31 cellular contexts compared by ENCODE assay signal in genomic region chr11:72231396-72232259, GRCh38. TPM values are rescaled to one million over a fixed set of nuclear protein-coding genes. Genes with fewer than 3 reads are reported as not detected.
DNase-seq lines count a peak whose midpoint lies in the region; ATAC-seq and TF ChIP-seq lines count a peak whose summit lies in the region.
"Had no signal": no experiment of that assay in that cellular context is flagged by ENCODE, and none has a peak within 500 bp of the region (broad histone marks: within the 10 kb centered on the region; RNA-seq: fewer than 3 reads in every experiment).

No MANE protein-coding gene starts in this region.

- H3K9me3 Mint-ChIP-seq in neural progenitor cell: no peaks in the 10 kb centered on the region
- H3K9me3 Mint-ChIP-seq: activated T-helper 17 cell treated with anti-CD3 and anti-CD28 coated beads, Interleukin-2, amount 50 U/mL, for 72 hours; central memory CD8-positive, alpha-beta T cell; naive thymus-derived CD8-positive, alpha-beta T cell; stimulated activated memory B cell treated with anti-CD40 and anti-IgM and Interleukin-4, amounts not matched to agents 10 μg/mL and 1 μg/mL and 100 μg/mL, for 72 hours had no signal

- H2BK120ac ChIP-seq in IMR-90 (ENCODE audit: low read depth, low read length): no peak overlapping the region

- no peak overlapping the region for H2BK5ac ChIP-seq in IMR-90 (ENCODE audit: low read depth, low read length, poor library complexity, severe bottlenecking)

- peaks cover under 1% of the 10 kb centered on the region; the same call in 1 of the 2 replicates for H3K9me1 ChIP-seq in IMR-90 (ENCODE audit: insufficient read depth, low read length)

- H3F3A ChIP-seq in neural progenitor cell (ENCODE audit: low read depth): peaks cover 5% of the 10 kb centered on the region

- POLR2A ChIA-PET in IMR-90 (lab: Charles Lee; ENCODE audit: unreplicated experiment): no interaction called here

- H3K79me1 ChIP-seq in IMR-90 (ENCODE audit: low read depth in 1 of 2, low read length in 2 of 2): peaks cover 18 to 71% of the 10 kb centered on the region in 2 experiments

- H3K4me3 Mint-ChIP-seq in neural progenitor cell: no peak overlapping the region
- H3K4me3 Mint-ChIP-seq: activated naive CD8-positive, alpha-beta T cell; activated T-helper 17 cell treated with anti-CD3 and anti-CD28 coated beads, Interleukin-2, amount 50 U/mL, for 72 hours; central memory CD8-positive, alpha-beta T cell; naive thymus-derived CD8-positive, alpha-beta T cell; stimulated activated memory B cell treated with anti-CD40 and anti-IgM and Interleukin-4, amounts not matched to agents 10 μg/mL and 1 μg/mL and 100 μg/mL, for 72 hours had no signal

- peaks cover 73% of the 10 kb centered on the region for H4K20me1 ChIP-seq in IMR-90 (ENCODE audit: insufficient read depth, low read length)
- peaks cover 7% of the 10 kb centered on the region for H4K20me1 ChIP-seq in neural progenitor cell (ENCODE audit: low read depth)

- H2AFZ ChIP-seq in IMR-90 (replicated peaks; ENCODE audit: low read length, poor library complexity) (no peak overlapping the region), neural progenitor cell (replicated peaks) (no peak overlapping the region)
- H2AFZ ChIP-seq: PC-9 had no signal

- H3K36me3 ChIP-seq in IMR-90 (ENCODE audit: control insufficient read depth, insufficient read depth, low read length) (peaks cover 91% of the 10 kb centered on the region), upper lobe of right lung (peaks cover 83% of the 10 kb centered on the region), neural progenitor cell (no peaks in the 10 kb centered on the region)
- H3K36me3 ChIP-seq: uterus had no signal

- WGBS in IMR-90 (ENCODE audit: extremely low coverage in 2 of 2, insufficient read length in 1 of 2), 2 experiments: 97% methylated on average over 4 of the region's 9 CpGs; no CpG with 5 or more reads in 1 of the 2 experiments
- 71% methylated on average over 9 of the region's 9 CpGs for WGBS in right cardiac atrium

- H2BK20ac ChIP-seq in IMR-90 (ENCODE audit: low read depth, low read length): no peak overlapping the region

- no peak for TF ChIP-seq POLR2A in IMR-90 (IDR thresholded peaks at IDR 0.05; ENCODE audit: low read depth, low read length)

- H3K9ac ChIP-seq in IMR-90 (ENCODE audit: low read depth, low read length) (no peak overlapping the region), neural progenitor cell (no peak overlapping the region)

- H3K27me3 ChIP-seq in IMR-90 (ENCODE audit: control insufficient read depth, insufficient read depth, low read length) (no peaks in the 10 kb centered on the region), right cardiac atrium (ENCODE audit: control insufficient read depth, insufficient read depth) (no peaks in the 10 kb centered on the region), upper lobe of right lung (no peaks in the 10 kb centered on the region), neural progenitor cell (no peaks in the 10 kb centered on the region)
- H3K27me3 ChIP-seq: ascending aorta, suprapubic skin, uterus had no signal

- H2BK15ac ChIP-seq in IMR-90 (ENCODE audit: low read depth, low read length): no peak overlapping the region

- H3K9me3 ChIP-seq in IMR-90 (ENCODE audit: control insufficient read depth, insufficient read depth, low read length) (no peaks in the 10 kb centered on the region), right cardiac atrium (ENCODE audit: control insufficient read depth, low read length) (no peaks in the 10 kb centered on the region), upper lobe of right lung (no peaks in the 10 kb centered on the region), neural progenitor cell (ENCODE audit: low read depth) (no peaks in the 10 kb centered on the region)
- H3K9me3 ChIP-seq: ascending aorta, Caco-2, suprapubic skin, uterus had no signal

- TF ChIP-seq CTCF in IMR-90 (conservative IDR thresholded peaks at IDR 0.05; ENCODE audit: low read depth, low read length): no peak
- no peak for TF ChIP-seq CTCF in upper lobe of right lung (IDR thresholded peaks at IDR 0.05)
- TF ChIP-seq CTCF in neural progenitor cell (IDR thresholded peaks at IDR 0.05): no peak

- H3K4me1 ChIP-seq in IMR-90 (ENCODE audit: control insufficient read depth, insufficient read depth, low read length) (peaks cover 2% of the 10 kb centered on the region; the same call in 1 of the 2 replicates), right cardiac atrium (ENCODE audit: control insufficient read depth, insufficient read depth, low read length) (no peaks in the 10 kb centered on the region), upper lobe of right lung (no peaks in the 10 kb centered on the region), neural progenitor cell (no peaks in the 10 kb centered on the region)
- H3K4me1 ChIP-seq: uterus had no signal

- CTCF ChIA-PET in IMR-90 (lab: Yijun Ruan, JAX): no interaction called here

- dilution Hi-C loops in IMR-90 (cut with HindIII; ENCODE audit: low sequenced_read_pairs, unreplicated experiment): no loop called here

- no peak overlapping the region for H3K56ac ChIP-seq in IMR-90 (ENCODE audit: extremely low read depth, insufficient read depth, low read length)

- no peak overlapping the region for H4K5ac ChIP-seq in IMR-90 (ENCODE audit: low read depth, low read length)

- intact Hi-C loops in Right ventricle myocardium superior (cut with DNase I): no loop called here
- intact Hi-C loops in cardiac septum (cut with DNase I): no loop called here
- intact Hi-C loops in IMR-90 (cut with micrococcal nuclease): no loop called here
- intact Hi-C loops in right cardiac atrium (cut with DNase I): no loop called here
- intact Hi-C loops in upper lobe of right lung (cut with DNase I): no loop called here

- H3K27ac Mint-ChIP-seq in neural progenitor cell: no peak overlapping the region
- H3K27ac Mint-ChIP-seq: activated naive CD8-positive, alpha-beta T cell; activated T-helper 17 cell treated with anti-CD3 and anti-CD28 coated beads, Interleukin-2, amount 50 U/mL, for 72 hours; stimulated activated memory B cell treated with anti-CD40 and anti-IgM and Interleukin-4, amounts not matched to agents 10 μg/mL and 1 μg/mL and 100 μg/mL, for 72 hours had no signal

- no peak overlapping the region for H3K4me2 ChIP-seq in IMR-90 (ENCODE audit: low read depth, low read length)
- no peak overlapping the region for H3K4me2 ChIP-seq in neural progenitor cell
- H3K4me2 ChIP-seq: PC-9 had no signal

- BruUV-seq in IMR-90 (replicated peaks; lab: Mats Ljungman, UMichigan): no TSS peak

- H3K18ac ChIP-seq in IMR-90 (ENCODE audit: low read depth, low read length): no peak overlapping the region

- H3K23ac ChIP-seq in IMR-90 (ENCODE audit: low read depth, low read length): no peak overlapping the region

- H3K14ac ChIP-seq in IMR-90 (replicated peaks; ENCODE audit: low read depth, low read length): no peak overlapping the region

- DNase-seq in Right ventricle myocardium superior (peak; percentile 77), cardiac septum (ENCODE audit: low spot score) (no peak), IMR-90 (no peak), right cardiac atrium (peak; percentile 47 to 88 (median 87)), upper lobe of right lung (peak; percentile 41), NCI-H510A treated with DMSO at 0.1 percent for 48 hours (lab: John Stamatoyannopoulos, UW) (no peak), neural progenitor cell (ENCODE audit: low spot score) (no peak), Kasumi-1 (lab: John Stamatoyannopoulos, UW) (no peak)
- DNase-seq: activated CD4-positive, alpha-beta T cell treated with anti-CD3 and anti-CD28 coated beads, Interleukin-2, amount 50 U/mL, for 1 hour; DMS79 treated with DMSO at 0.1 percent for 48 hours; GF-D8; NCI-H1048; NCI-H1694 treated with DMSO at 0.1 percent for 48 hours; NK-92 treated with Interleukin-12 subunit alpha and Interleukin-12 subunit beta, amount 100 ng/mL, for 24 hours; PC-9; retina; SHP77; stimulated activated CD4-positive, alpha-beta T cell treated with anti-CD3 and anti-CD28 coated beads, Interleukin-2, amount 100 ng/mL, for 48 hours; uterus had no signal

- peaks cover 40% of the 10 kb centered on the region for H3K36me3 Mint-ChIP-seq in neural progenitor cell
- H3K36me3 Mint-ChIP-seq: activated naive CD8-positive, alpha-beta T cell had no signal

- in situ Hi-C loops in IMR-90 (cut with MboI; ENCODE audit: low sequenced_read_pairs): no loop called here

- ATAC-seq in Right ventricle myocardium superior (ENCODE audit: poor library complexity) (peak; percentile 71), IMR-90 (ENCODE audit: low read depth) (no peak), right cardiac atrium (peak; percentile 9 to 29), upper lobe of right lung (no peak)
- ATAC-seq: activated T-helper 17 cell treated with anti-CD3 and anti-CD28 coated beads, Interleukin-2, amount 50 U/mL, for 72 hours; naive thymus-derived CD8-positive, alpha-beta T cell; stimulated activated memory B cell treated with anti-CD40 and anti-IgM and Interleukin-4, amounts not matched to agents 10 μg/mL and 1 μg/mL and 100 μg/mL, for 72 hours had no signal

- peak overlapping the region; percentile 20 for H2AK9ac ChIP-seq in IMR-90 (replicated peaks; ENCODE audit: low read depth, low read length, poor library complexity)

- no peak overlapping the region for H2AK5ac ChIP-seq in IMR-90 (ENCODE audit: low read depth, low read length)

- no peak overlapping the region for H4K91ac ChIP-seq in IMR-90 (ENCODE audit: insufficient read depth, low read depth, low read length)

- no peak overlapping the region for H3K4me3 ChIP-seq in IMR-90 (ENCODE audit: insufficient read depth, low read depth, low read length)
- no peak overlapping the region for H3K4me3 ChIP-seq in right cardiac atrium (ENCODE audit: low read length)
- H3K4me3 ChIP-seq in upper lobe of right lung: no peak overlapping the region
- no peak overlapping the region for H3K4me3 ChIP-seq in neural progenitor cell
- H3K4me3 ChIP-seq: ascending aorta, PC-9, suprapubic skin, uterus had no signal

- peaks cover 7% of the 10 kb centered on the region for H3K79me2 ChIP-seq in neural progenitor cell (ENCODE audit: low read depth)

- H3K4me1 Mint-ChIP-seq in neural progenitor cell: peaks cover 7% of the 10 kb centered on the region

- no peak overlapping the region for H3K4ac ChIP-seq in IMR-90 (ENCODE audit: low read depth, low read length)

- no peak overlapping the region for H4K8ac ChIP-seq in IMR-90 (ENCODE audit: low read depth in 2 of 2, low read length in 2 of 2)

- peaks cover 2% of the 10 kb centered on the region for H3K27me3 Mint-ChIP-seq in neural progenitor cell (ENCODE audit: insufficient read depth, low read depth)
- H3K27me3 Mint-ChIP-seq: activated naive CD8-positive, alpha-beta T cell; activated T-helper 17 cell treated with anti-CD3 and anti-CD28 coated beads, Interleukin-2, amount 50 U/mL, for 72 hours; central memory CD8-positive, alpha-beta T cell; naive thymus-derived CD8-positive, alpha-beta T cell; stimulated activated memory B cell treated with anti-CD40 and anti-IgM and Interleukin-4, amounts not matched to agents 10 μg/mL and 1 μg/mL and 100 μg/mL, for 72 hours had no signal

- no peak overlapping the region for H3K27ac ChIP-seq in IMR-90 (ENCODE audit: insufficient read depth, low read length)
- H3K27ac ChIP-seq in right cardiac atrium (ENCODE audit: low read length): no peak overlapping the region
- H3K27ac ChIP-seq in upper lobe of right lung: no peak overlapping the region
- no peak overlapping the region for H3K27ac ChIP-seq in neural progenitor cell
- H3K27ac ChIP-seq: ascending aorta, C4-2B, PC-9, suprapubic skin, uterus had no signal

- TF ChIP-seq RAD21 in IMR-90 (IDR thresholded peaks at IDR 0.05; ENCODE audit: low read length): no peak

RNA-seq across cellular contexts. Expression of gene INPPL1, which starts 7.1 kb away (rescaled TPM):
- 133 TPM for total RNA-seq in Right ventricle myocardium superior
- total RNA-seq in cardiac septum: 132 TPM
- 26.9 and 27.4 TPM in 2 replicates for total RNA-seq in IMR-90 (2012; rRNA removed)
- 105 and 120 TPM in 2 replicates for polyA plus RNA-seq in IMR-90 (2012; rRNA removed)
- 22.4 and 46.8 TPM in 2 replicates for polyA plus RNA-seq in IMR-90 (2012; cell fraction: cytosol; rRNA removed)
- polyA plus RNA-seq in IMR-90 (2012; cell fraction: nucleus; rRNA removed; ENCODE audit: low replicate concordance): 826 and 1,150 TPM in 2 replicates
- total RNA-seq in right cardiac atrium: 100 to 1,000 TPM; 107 to 149 (median 125) TPM
- 79.2 TPM for polyA plus RNA-seq in right cardiac atrium
- 146 TPM for total RNA-seq in upper lobe of right lung
- total RNA-seq in neural progenitor cell (ENCODE audit: low replicate concordance): 30.8 and 64.8 TPM in 2 replicates

RNA-seq across cellular contexts. Expression of gene PHOX2A, which starts 12.3 kb away (rescaled TPM):
- total RNA-seq in Right ventricle myocardium superior (not detected), cardiac septum (not detected), IMR-90 (2012; rRNA removed) (not detected in 2 replicates), right cardiac atrium (not detected), upper lobe of right lung (not detected), neural progenitor cell (ENCODE audit: low replicate concordance) (not detected in 2 replicates)
- polyA plus RNA-seq in IMR-90 (2012; rRNA removed) (not detected in 2 replicates), right cardiac atrium (0.18 TPM)
- not detected in 2 replicates for polyA plus RNA-seq in IMR-90 (2012; cell fraction: cytosol; rRNA removed)
- not detected in 2 replicates for polyA plus RNA-seq in IMR-90 (2012; cell fraction: nucleus; rRNA removed; ENCODE audit: low replicate concordance)
- total RNA-seq: activated T-helper 17 cell treated with anti-CD3 and anti-CD28 coated beads, Interleukin-2, amount 50 U/mL, for 72 hours; ascending aorta; Caco-2; liver; naive thymus-derived CD8-positive, alpha-beta T cell; NCI-H460; osteocyte; PC-9; suprapubic skin; uterus had no signal
- polyA plus RNA-seq: liver; naive thymus-derived CD8-positive, alpha-beta T cell had no signal

RNA-seq across cellular contexts. Expression of gene FOLR2, which starts 15.0 kb away (rescaled TPM):
- total RNA-seq in Right ventricle myocardium superior (27.1 TPM), cardiac septum (11.7 TPM), IMR-90 (2012; rRNA removed) (not detected in 2 replicates), right cardiac atrium (10 to 100 TPM; 29.8 to 41.2 (median 38.7) TPM), upper lobe of right lung (22.8 TPM), neural progenitor cell (ENCODE audit: low replicate concordance) (not detected in 2 replicates)
- polyA plus RNA-seq in IMR-90 (2012; rRNA removed) (not detected in 2 replicates), right cardiac atrium (11.9 TPM)
- not detected in 2 replicates for polyA plus RNA-seq in IMR-90 (2012; cell fraction: cytosol; rRNA removed)
- polyA plus RNA-seq in IMR-90 (2012; cell fraction: nucleus; rRNA removed; ENCODE audit: low replicate concordance): not detected in 2 replicates
- total RNA-seq: activated T-helper 17 cell treated with anti-CD3 and anti-CD28 coated beads, Interleukin-2, amount 50 U/mL, for 72 hours; Caco-2; NCI-H460; osteocyte; PC-9 had no signal
- polyA plus RNA-seq: naive thymus-derived CD8-positive, alpha-beta T cell had no signal

RNA-seq across cellular contexts. Expression of gene FOLR1, which starts 39.7 kb away (rescaled TPM):
- total RNA-seq in Right ventricle myocardium superior (0.94 TPM), cardiac septum (0.22 TPM), IMR-90 (2012; rRNA removed) (not detected in 2 replicates), right cardiac atrium (under 1 TPM in 2 of 4 donors, not detected in 2; 0.26 to 0.32 TPM), upper lobe of right lung (163 TPM), neural progenitor cell (ENCODE audit: low replicate concordance) (3.6 and 9.6 TPM in 2 replicates)
- polyA plus RNA-seq in IMR-90 (2012; rRNA removed) (0.24 and 0.29 TPM in 2 replicates), right cardiac atrium (0.18 TPM)
- 0.25 TPM in 1 of 2 replicates, not detected in the other for polyA plus RNA-seq in IMR-90 (2012; cell fraction: cytosol; rRNA removed)
- 0.08 TPM in 1 of 2 replicates, not detected in the other for polyA plus RNA-seq in IMR-90 (2012; cell fraction: nucleus; rRNA removed; ENCODE audit: low replicate concordance)
- total RNA-seq: activated T-helper 17 cell treated with anti-CD3 and anti-CD28 coated beads, Interleukin-2, amount 50 U/mL, for 72 hours; ascending aorta; naive thymus-derived CD8-positive, alpha-beta T cell; NCI-H460; osteocyte had no signal
- polyA plus RNA-seq: naive thymus-derived CD8-positive, alpha-beta T cell had no signal

Comparison
In these comparisons a context has a peak if more than half of its experiments do, and no peak if none do; other contexts are left out.
1. DNase-seq: peak in Right ventricle myocardium superior (single experiment), right cardiac atrium (3 of 3) and upper lobe of right lung (single experiment); none in cardiac septum (single experiment), IMR-90 (single experiment), NCI-H510A treated with DMSO at 0.1 percent for 48 hours (single experiment), neural progenitor cell (single experiment) and Kasumi-1 (0 of 2).
2. ATAC-seq: peak in Right ventricle myocardium superior (single experiment) and right cardiac atrium (2 of 2); none in IMR-90 (single experiment) and upper lobe of right lung (single experiment).
3. RNA of gene FOLR2, which starts 15.0 kb away (total RNA-seq): 29.8 to 41.2 TPM in right cardiac atrium, 27.1 TPM in Right ventricle myocardium superior (single experiment), 22.8 TPM in upper lobe of right lung (single experiment) and 11.7 TPM in cardiac septum (single experiment); not detected in IMR-90 and not detected in neural progenitor cell; every median in the first group is over 10 times any median in the second.